In the genomic region with DNA sequence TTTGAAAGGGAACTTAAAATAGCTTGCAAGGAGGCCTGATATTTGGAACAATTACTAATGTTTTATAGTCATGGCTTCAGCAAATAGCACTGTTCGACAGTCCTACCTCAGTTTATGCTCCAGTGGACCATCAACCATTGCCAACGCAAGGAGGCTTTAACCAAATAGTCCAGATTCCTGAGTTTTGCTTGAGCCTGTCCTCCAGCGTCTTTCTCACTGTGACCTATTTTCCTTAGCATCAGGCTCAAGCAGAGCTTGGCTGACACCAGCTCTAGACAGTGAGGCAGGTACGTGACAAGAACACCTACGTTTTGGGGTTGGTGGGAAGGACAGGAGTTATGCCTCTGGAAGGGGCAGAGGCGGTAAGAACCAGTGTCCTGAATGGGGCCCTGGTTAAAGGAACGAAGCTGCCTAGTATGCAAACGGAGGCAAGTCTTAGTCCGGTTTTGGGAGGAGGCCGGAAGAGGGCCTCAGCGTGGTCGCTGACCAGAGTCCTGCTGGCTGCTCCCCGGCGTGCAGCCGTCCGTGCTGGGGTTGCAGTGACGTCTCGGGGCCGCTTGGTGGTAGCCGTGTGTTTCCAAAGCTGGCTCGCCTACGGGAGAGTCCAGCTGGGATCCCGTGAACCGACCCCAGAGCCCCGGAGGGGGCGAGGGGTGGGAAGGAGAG, we compare ENCODE assay signal across 8 cellular contexts. TPM values are rescaled to one million over a fixed set of nuclear protein-coding genes. Genes with fewer than 3 reads are reported as not detected.
DNase-seq lines count a peak whose midpoint lies in the region; ATAC-seq and TF ChIP-seq lines count a peak whose summit lies in the region.

No MANE protein-coding gene starts in this region.

- DNase-seq in DND-41 (peak; percentile 39), HuH-7.5 (ENCODE audit: low spot score) (peak; percentile 98), SK-N-MC (ENCODE audit: low read depth, low spot score) (no peak), amniotic epithelial cell (ENCODE audit: low read depth) (peak; percentile 70), left cardiac atrium (peak; percentile 84)

- H2AFZ ChIP-seq in DND-41 (ENCODE audit: low read depth, low read length) (no peak overlapping the region), parathyroid adenoma (peak overlapping the region; percentile 42)

- no peaks in the 10 kb centered on the region for H3K27me3 ChIP-seq in DND-41 (ENCODE audit: insufficient read depth, low read length, poor library complexity)
- no peaks in the 10 kb centered on the region for H3K27me3 ChIP-seq in parathyroid adenoma (ENCODE audit: control insufficient read depth, insufficient read depth, low read length)

- H3K79me2 ChIP-seq in DND-41 (ENCODE audit: insufficient read depth, low read length) = no peaks in the 10 kb centered on the region
- H3K79me2 ChIP-seq in parathyroid adenoma = no peaks in the 10 kb centered on the region

- H3K4me1 ChIP-seq in DND-41 (ENCODE audit: insufficient read depth, low read length) (peaks cover 13% of the 10 kb centered on the region), parathyroid adenoma (peaks cover 12% of the 10 kb centered on the region)

- no peak overlapping the region for H3K27ac ChIP-seq in DND-41 (ENCODE audit: low read length)
- H3K27ac ChIP-seq in SK-N-MC = no peak overlapping the region
- H3K27ac ChIP-seq in parathyroid adenoma = no peak overlapping the region

- intact Hi-C loops in left cardiac atrium (cut with DNase I) = loop anchor here (5.0 to 10.0 kb wide), 4 partner anchors 429 to 626 kb away; no protein-coding TSS in a partner anchor

- H4K20me1 ChIP-seq in DND-41 (ENCODE audit: insufficient read depth, low read length) = peaks cover 38% of the 10 kb centered on the region

- H3K4me3 ChIP-seq in DND-41 (ENCODE audit: low read depth in 1 of 2, low read length in 2 of 2) (peak overlapping the region in 1 of 2 experiments; percentile 39; a peak in 2 of 4 replicates), SK-N-MC (peak overlapping the region; percentile 70), parathyroid adenoma (ENCODE audit: low read depth, low read length) (no peak overlapping the region)

- ATAC-seq in DND-41 (ENCODE audit: insufficient read depth, low read depth) = peak; percentile 33
- ATAC-seq in GM21526 (IDR thresholded peaks at IDR 0.05; ENCODE audit: low FRiP score, unreplicated experiment) = peak; percentile 63
- peak; percentile 83 to 84 for ATAC-seq in left cardiac atrium
- ATAC-seq in GM18519 (IDR thresholded peaks at IDR 0.05; ENCODE audit: low FRiP score, unreplicated experiment) = no peak

- H3K9me3 ChIP-seq in DND-41 (ENCODE audit: insufficient read depth, low read length, severe bottlenecking) (no peaks in the 10 kb centered on the region), SK-N-MC (ENCODE audit: low read depth, low read length) (no peaks in the 10 kb centered on the region), parathyroid adenoma (ENCODE audit: control insufficient read depth, low read length) (no peaks in the 10 kb centered on the region)

- peak; percentile 63 for TF ChIP-seq CTCF in DND-41 (IDR thresholded peaks at IDR 0.05; ENCODE audit: borderline replicate concordance, extremely low read depth, low read length, poor library complexity, severe bottlenecking)
- peak; percentile 92 for TF ChIP-seq CTCF in parathyroid adenoma (IDR thresholded peaks at IDR 0.05)

- H3K9ac ChIP-seq in DND-41 (ENCODE audit: low read depth, low read length) (no peak overlapping the region), SK-N-MC (ENCODE audit: insufficient read length) (no peak overlapping the region), parathyroid adenoma (no peak overlapping the region)

- H3K4me2 ChIP-seq in DND-41 (ENCODE audit: insufficient read depth, low read length) (peak overlapping the region; percentile 65), parathyroid adenoma (ENCODE audit: low read length) (peak overlapping the region; percentile 43)

- H3K36me3 ChIP-seq in DND-41 (ENCODE audit: insufficient read depth, low read length) (peaks cover 8% of the 10 kb centered on the region; the same call in 1 of the 2 replicates), SK-N-MC (ENCODE audit: insufficient read depth, low read length) (peaks cover 11% of the 10 kb centered on the region), parathyroid adenoma (ENCODE audit: control insufficient read depth, insufficient read depth, low read length) (no peaks in the 10 kb centered on the region)

RNA-seq across cellular contexts. Expression of a gene that starts 1.0 kb away (rescaled TPM):
- 1 to 10 TPM; 2.1 to 2.8 TPM for total RNA-seq in left cardiac atrium

RNA-seq across cellular contexts. Expression of a gene that starts 30.8 kb away (rescaled TPM):
- 100 to 1,000 TPM; 286 to 408 TPM for total RNA-seq in left cardiac atrium
